In the genomic region with DNA sequence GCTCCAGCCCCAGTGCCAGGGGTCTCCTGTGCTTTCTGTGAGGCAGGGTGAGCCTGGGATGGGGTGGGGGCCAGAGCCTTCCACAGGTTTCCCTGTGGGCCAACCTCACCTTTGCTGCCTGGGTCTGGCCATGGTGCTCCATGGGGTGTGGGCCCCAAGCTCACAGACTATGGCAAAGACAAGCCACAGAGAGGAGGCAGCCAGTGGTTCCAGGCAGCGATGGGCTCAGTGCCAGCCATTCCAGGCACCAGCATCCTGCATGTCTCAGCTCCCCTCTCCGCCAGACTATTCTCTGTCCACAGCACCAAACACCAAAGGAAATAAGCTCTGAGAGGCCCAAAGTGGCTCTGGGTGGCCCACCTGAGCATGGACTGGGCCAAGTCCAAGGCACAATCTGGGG, we compare ENCODE assay signal across 22 cellular contexts.
"Had no signal": no experiment of that assay in that cellular context is flagged by ENCODE, and none has a peak within 500 bp of the region (broad histone marks: within the 10 kb centered on the region; RNA-seq: fewer than 3 reads in every experiment).

No MANE protein-coding gene starts in this region.

- H3K4me3 ChIP-seq: ascending aorta, breast epithelium, esophagus muscularis mucosa, hepatocyte, ovary, SK-N-MC had no signal

- H3K4me1 Mint-ChIP-seq: activated B cell treated with CpG ODN at 0.5 μM for 24 hours had no signal

- H3K27ac ChIP-seq: ascending aorta, breast epithelium, esophagus muscularis mucosa, hepatocyte, ovary, SK-N-MC had no signal

- H3K27ac Mint-ChIP-seq: activated B cell treated with CpG ODN at 0.5 μM for 24 hours; activated CD4-positive, alpha-beta memory T cell treated with anti-CD3 and anti-CD28 coated beads for 36 hours; activated CD8-positive, alpha-beta memory T cell treated with anti-CD3 and anti-CD28 coated beads, Interleukin-2, amount 10 ng/mL, durations not matched to agents 7 days and 5 days; activated naive CD4-positive, alpha-beta T cell treated with anti-CD3 and anti-CD28 coated beads, Interleukin-2, amount 10 ng/mL, durations not matched to agents 7 days and 5 days; activated naive CD8-positive, alpha-beta T cell treated with anti-CD3 and anti-CD28 coated beads, Interleukin-2, amount 50 U/mL, for 24 hours; activated T-helper 17 cell treated with anti-CD3 and anti-CD28 coated beads, Interleukin-2, amount 50 U/mL, for 72 hours; T-cell had no signal

- H3K27me3 Mint-ChIP-seq: activated B cell treated with CpG ODN at 0.5 μM for 24 hours; activated CD4-positive, alpha-beta memory T cell treated with anti-CD3 and anti-CD28 coated beads for 36 hours; activated CD8-positive, alpha-beta memory T cell treated with anti-CD3 and anti-CD28 coated beads, Interleukin-2, amount 10 ng/mL, durations not matched to agents 7 days and 5 days; activated naive CD8-positive, alpha-beta T cell treated with anti-CD3 and anti-CD28 coated beads, Interleukin-2, amount 50 U/mL, for 24 hours; activated T-helper 17 cell treated with anti-CD3 and anti-CD28 coated beads, Interleukin-2, amount 50 U/mL, for 72 hours; T-cell had no signal

- DNase-seq: activated B cell treated with CpG ODN at 0.5 μM for 24 hours; activated CD4-positive, alpha-beta memory T cell treated with anti-CD3 and anti-CD28 coated beads for 36 hours; activated CD4-positive, alpha-beta T cell treated with anti-CD3 and anti-CD28 coated beads for 4 hours; activated CD8-positive, alpha-beta memory T cell treated with anti-CD3 and anti-CD28 coated beads, Interleukin-2, amount 10 ng/mL, durations not matched to agents 7 days and 5 days; activated naive CD4-positive, alpha-beta T cell treated with anti-CD3 and anti-CD28 coated beads, Interleukin-2, amount 10 ng/mL, durations not matched to agents 7 days and 5 days; activated naive CD8-positive, alpha-beta T cell treated with anti-CD3 and anti-CD28 coated beads, Interleukin-2, amount 50 U/mL, for 24 hours; cerebellar nuclear complex; effector CD8-positive, alpha-beta T cell; mammary epithelial cell; stimulated activated CD4-positive, alpha-beta T cell treated with anti-CD3 and anti-CD28 coated beads, Interleukin-12 subunit alpha, Interleukin-12 subunit beta, amount 100 ng/mL, for 4 hours; stimulated activated CD4-positive, alpha-beta T cell treated with anti-CD3 and anti-CD28 coated beads, Interleukin-1b, Interleukin-23, amount 100 ng/mL, for 48 hours; stimulated activated CD8-positive, alpha-beta memory T cell treated with anti-CD3 and anti-CD28 coated beads, Interleukin-4, amount 100 ng/mL, for 48 hours; stimulated activated naive CD4-positive, alpha-beta T cell; T-helper 9 cell had no signal

- H3K4me1 ChIP-seq: breast epithelium had no signal

- H3K9me3 Mint-ChIP-seq: activated B cell treated with CpG ODN at 0.5 μM for 24 hours; activated CD4-positive, alpha-beta memory T cell treated with anti-CD3 and anti-CD28 coated beads for 36 hours; activated naive CD4-positive, alpha-beta T cell treated with anti-CD3 and anti-CD28 coated beads, Interleukin-2, amount 10 ng/mL, durations not matched to agents 7 days and 5 days; activated naive CD8-positive, alpha-beta T cell treated with anti-CD3 and anti-CD28 coated beads, Interleukin-2, amount 50 U/mL, for 24 hours; activated T-helper 17 cell treated with anti-CD3 and anti-CD28 coated beads, Interleukin-2, amount 50 U/mL, for 72 hours; T-cell had no signal

- ATAC-seq: activated CD8-positive, alpha-beta memory T cell treated with anti-CD3 and anti-CD28 coated beads, Interleukin-2, amount 10 ng/mL, durations not matched to agents 7 days and 5 days; activated naive CD8-positive, alpha-beta T cell treated with anti-CD3 and anti-CD28 coated beads, Interleukin-2, amount 50 U/mL, for 24 hours; activated T-helper 17 cell treated with anti-CD3 and anti-CD28 coated beads, Interleukin-2, amount 50 U/mL, for 72 hours; T-cell had no signal

- H3K27me3 ChIP-seq: ascending aorta, breast epithelium, esophagus muscularis mucosa, hepatocyte, ovary had no signal

- H3K4me3 Mint-ChIP-seq: activated B cell treated with CpG ODN at 0.5 μM for 24 hours; activated CD4-positive, alpha-beta memory T cell treated with anti-CD3 and anti-CD28 coated beads for 36 hours; activated CD8-positive, alpha-beta memory T cell treated with anti-CD3 and anti-CD28 coated beads, Interleukin-2, amount 10 ng/mL, durations not matched to agents 7 days and 5 days; activated naive CD4-positive, alpha-beta T cell treated with anti-CD3 and anti-CD28 coated beads, Interleukin-2, amount 10 ng/mL, durations not matched to agents 7 days and 5 days; activated naive CD8-positive, alpha-beta T cell treated with anti-CD3 and anti-CD28 coated beads, Interleukin-2, amount 50 U/mL, for 24 hours; activated T-helper 17 cell treated with anti-CD3 and anti-CD28 coated beads, Interleukin-2, amount 50 U/mL, for 72 hours; T-cell had no signal

- H3K9me3 ChIP-seq: ascending aorta, breast epithelium, esophagus muscularis mucosa, ovary had no signal

- H3K36me3 Mint-ChIP-seq: activated CD4-positive, alpha-beta memory T cell treated with anti-CD3 and anti-CD28 coated beads for 36 hours; activated CD8-positive, alpha-beta memory T cell treated with anti-CD3 and anti-CD28 coated beads, Interleukin-2, amount 10 ng/mL, durations not matched to agents 7 days and 5 days; activated naive CD4-positive, alpha-beta T cell treated with anti-CD3 and anti-CD28 coated beads, Interleukin-2, amount 10 ng/mL, durations not matched to agents 7 days and 5 days; T-cell had no signal

- H3K36me3 ChIP-seq: ascending aorta, breast epithelium, esophagus muscularis mucosa, ovary had no signal
